ENCODE assay signal across 9 cellular contexts in the genomic region with DNA sequence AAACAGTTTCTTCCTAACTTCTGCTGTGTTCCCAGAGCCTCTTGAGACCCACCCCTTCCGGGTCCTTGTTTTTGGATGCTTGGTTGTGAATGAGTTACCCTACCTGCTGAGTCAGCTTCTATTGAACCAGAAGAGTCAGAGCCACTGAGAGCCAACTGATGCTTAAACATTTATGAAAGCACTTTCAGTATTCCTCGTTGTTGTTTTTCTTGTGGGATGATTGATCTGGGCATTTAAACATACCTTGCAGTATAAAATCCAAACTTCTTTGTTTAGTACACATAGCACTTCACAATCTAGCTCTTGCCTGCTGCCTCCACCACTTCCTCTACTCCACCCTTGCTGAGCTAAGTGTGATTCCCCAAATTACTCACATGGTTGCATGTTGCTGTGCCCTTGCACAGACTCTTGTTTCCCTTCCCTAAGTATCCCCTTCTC. TPM values are rescaled to one million over a fixed set of nuclear protein-coding genes. Genes with fewer than 3 reads are reported as not detected.
DNase-seq lines count a peak whose midpoint lies in the region; ATAC-seq and TF ChIP-seq lines count a peak whose summit lies in the region.
"Had no signal": no experiment of that assay in that cellular context is flagged by ENCODE, and none has a peak within 500 bp of the region (broad histone marks: within the 10 kb centered on the region; RNA-seq: fewer than 3 reads in every experiment).

No MANE protein-coding gene starts in this region.

- no peak for TF ChIP-seq CTCF in dorsolateral prefrontal cortex (IDR thresholded peaks at IDR 0.05 in 54 of 56, conservative IDR thresholded peaks at IDR 0.05 in 2 of 56; ENCODE audit: low read depth in 1 of 56, partially characterized antibody in 56 of 56)

- H3K27ac ChIP-seq in dorsolateral prefrontal cortex = no peak overlapping the region

- intact Hi-C loops in dorsolateral prefrontal cortex (cut with DNase I) = loop anchor here (10.0 kb wide), 2 partner anchors 131 to 191 kb away; a partner anchor contains a TSS

- peak; percentile 96 for ATAC-seq in GM18499 (IDR thresholded peaks at IDR 0.05; ENCODE audit: insufficient read depth, unreplicated experiment)
- peak; percentile 75 for ATAC-seq in GM21723 (IDR thresholded peaks at IDR 0.05; ENCODE audit: unreplicated experiment)
- ATAC-seq: naive thymus-derived CD8-positive, alpha-beta T cell had no signal

- no peaks in the 10 kb centered on the region for H3K36me3 ChIP-seq in H7 (replicated peaks; ENCODE audit: control insufficient read depth, insufficient read depth, low read length)

- peak; percentile 17 for DNase-seq in NOMO-1 treated with dmso at 0.1 percent for 144 hours (lab: John Stamatoyannopoulos, UW; ENCODE audit: unreplicated experiment)
- peak; percentile 32 for DNase-seq in kidney glomerular epithelial cell (lab: John Stamatoyannopoulos, UW)
- DNase-seq in epidermal melanocyte (ENCODE audit: insufficient read length, low spot score) = no peak
- DNase-seq in H7 = no peak
- no peak for DNase-seq in activated effector memory CD4-positive, alpha-beta T cell treated with anti-CD3 and anti-CD28 coated beads, Interleukin-2, amount 50 U/mL, for 16 hours
- DNase-seq in dorsolateral prefrontal cortex = no peak

- H3K4me3 ChIP-seq in H7 (ENCODE audit: insufficient read depth, low read depth, low read length) (no peak overlapping the region), dorsolateral prefrontal cortex (no peak overlapping the region)

- peaks cover 6% of the 10 kb centered on the region for H3K27me3 ChIP-seq in H7 (ENCODE audit: control insufficient read depth, insufficient read depth, low read length)
- peaks cover 0 to 34% (median 0%) of the 10 kb centered on the region in 45 donors for H3K27me3 ChIP-seq in dorsolateral prefrontal cortex

RNA-seq across cellular contexts. Expression of a gene that starts 5.5 kb away (rescaled TPM):
- 2.7 and 3.7 TPM in 2 replicates for total RNA-seq in H7 (2014; rRNA removed; shearing (Covaris generic))
- total RNA-seq in dorsolateral prefrontal cortex = 10 to 100 TPM in 93 of 120 experiments, 1 to 10 TPM in 27; 5.7 to 31.6 (median 13.1) TPM

Comparison
In these comparisons a context has a peak if more than half of its experiments do, and no peak if none do; other contexts are left out.
1. DNase-seq: peak in NOMO-1 treated with dmso at 0.1 percent for 144 hours (single experiment) and kidney glomerular epithelial cell (single experiment); none in epidermal melanocyte (single experiment), H7 (single experiment), activated effector memory CD4-positive, alpha-beta T cell treated with anti-CD3 and anti-CD28 coated beads, Interleukin-2, amount 50 U/mL, for 16 hours (single experiment) and dorsolateral prefrontal cortex (0 of 10).